In genomic region chrX:139203681-139204575, GRCh38 we compare ENCODE assay signal across 9 cellular contexts.
DNase-seq lines count a peak whose midpoint lies in the region; ATAC-seq and TF ChIP-seq lines count a peak whose summit lies in the region.
"Had no signal": no experiment of that assay in that cellular context is flagged by ENCODE, and none has a peak within 500 bp of the region (broad histone marks: within the 10 kb centered on the region; RNA-seq: fewer than 3 reads in every experiment).

No MANE protein-coding gene starts in this region.

- H3K9me3 Mint-ChIP-seq in WTC11: no peaks in the 10 kb centered on the region

- ATAC-seq in WTC11 (peak; percentile 7; the same call in 1 of the 2 replicates), HG02610 (IDR thresholded peaks at IDR 0.05; ENCODE audit: unreplicated experiment) (no peak)

- H3K27me3 Mint-ChIP-seq in WTC11 (ENCODE audit: low read depth): peaks cover 91% of the 10 kb centered on the region

- H3K4me3 ChIP-seq in iPS-18c (ENCODE audit: insufficient read depth, low read depth, low read length): peak overlapping the region; percentile 51

- CTCF ChIA-PET in WTC11 (lab: Charles Lee): interaction anchor here (0.7 kb wide), 2 partner anchors 21 to 90 kb away, joined by 3 read pairs; no protein-coding TSS in a partner anchor

- peak overlapping the region; percentile 85 for H3K4me3 Mint-ChIP-seq in WTC11

- POLR2A ChIA-PET in WTC11 (lab: Charles Lee): interaction anchor here (1.0 to 1.5 kb wide), 2 partner anchors 9 to 21 kb away, joined by 3 to 5 read pairs; no protein-coding TSS in a partner anchor

- TF ChIP-seq CTCF in WTC11 (IDR thresholded peaks at IDR 0.05): no peak

- no peak overlapping the region for H3K27ac Mint-ChIP-seq in WTC11

- peaks cover 4% of the 10 kb centered on the region for H3K9me3 ChIP-seq in iPS-18c (ENCODE audit: control insufficient read depth, insufficient read depth, low read length)

- peak in 2 of 3 experiments; percentile 26 to 43 for DNase-seq in NCI-H1417 (lab: John Stamatoyannopoulos, UW)
- no peak for DNase-seq in NCI-H1417 treated with DMSO at 0.1 percent for 48 hours (lab: John Stamatoyannopoulos, UW)
- peak; percentile 25 for DNase-seq in WTC11 (ENCODE audit: low spot score)
- peak; percentile 23 for DNase-seq in stimulated activated CD8-positive, alpha-beta memory T cell treated with anti-CD3 and anti-CD28 coated beads, Interleukin-4, amount 100 ng/mL, for 48 hours
- DNase-seq in NAMALWA (ENCODE audit: low spot score): no peak
- DNase-seq in cerebellum (ENCODE audit: low spot score): no peak
- DNase-seq: DND-41 had no signal

- peaks cover 13% of the 10 kb centered on the region for H3K4me1 Mint-ChIP-seq in WTC11

- H3K36me3 Mint-ChIP-seq in WTC11: no peaks in the 10 kb centered on the region

TF ChIP-seq in WTC11, 78 proteins besides CTCF, POLR2A, EP300 and RAD21:
- no peak for TF ChIP-seq KAT7 (CRISPR knock-in tag; IDR thresholded peaks at IDR 0.05; ENCODE audit: borderline replicate concordance)
- no peak for TF ChIP-seq ATF3 (CRISPR knock-in tag; conservative IDR thresholded peaks at IDR 0.05)
- no peak for TF ChIP-seq ATF2 (CRISPR knock-in tag; IDR thresholded peaks at IDR 0.05; ENCODE audit: borderline replicate concordance, low read depth)
- no peak for TF ChIP-seq ZNF416 (CRISPR knock-in tag; IDR thresholded peaks at IDR 0.05)
- TF ChIP-seq ETV6 (CRISPR knock-in tag; IDR thresholded peaks at IDR 0.05): no peak
- TF ChIP-seq ARID4B (CRISPR knock-in tag; IDR thresholded peaks at IDR 0.05; ENCODE audit: borderline replicate concordance): no peak
- no peak for TF ChIP-seq ESRRA (CRISPR knock-in tag; IDR thresholded peaks at IDR 0.05; ENCODE audit: borderline replicate concordance)
- TF ChIP-seq SMAD3 (CRISPR knock-in tag; IDR thresholded peaks at IDR 0.05; ENCODE audit: borderline replicate concordance): no peak
- no peak for TF ChIP-seq IRF2 (CRISPR knock-in tag; IDR thresholded peaks at IDR 0.05; ENCODE audit: borderline replicate concordance, low read depth)
- no peak for TF ChIP-seq NFYB (CRISPR knock-in tag; conservative IDR thresholded peaks at IDR 0.05; ENCODE audit: low read depth)
- TF ChIP-seq PREB (CRISPR knock-in tag; IDR thresholded peaks at IDR 0.05; ENCODE audit: borderline replicate concordance): no peak

Comparison
In these comparisons a context has a peak if more than half of its experiments do, and no peak if none do; other contexts are left out.
1. DNase-seq: peak in NCI-H1417 (2 of 3), WTC11 (single experiment) and stimulated activated CD8-positive, alpha-beta memory T cell treated with anti-CD3 and anti-CD28 coated beads, Interleukin-4, amount 100 ng/mL, for 48 hours (single experiment); none in NCI-H1417 treated with DMSO at 0.1 percent for 48 hours (single experiment), NAMALWA (single experiment) and cerebellum (single experiment).